In genomic region chr3:155308831-155309230, GRCh38 we compare ENCODE assay signal across 2 cellular contexts.
TF ChIP-seq lines count a peak whose summit lies in the region.

No MANE protein-coding gene starts in this region.

TF ChIP-seq in GM23338, 12 proteins besides CTCF, POLR2A, EP300 and RAD21:
- TF ChIP-seq STAT1 (IDR thresholded peaks at IDR 0.05; ENCODE audit: unreplicated experiment) (no peak), POLR2AphosphoS5 (IDR thresholded peaks at IDR 0.05; ENCODE audit: low read depth) (no peak), JUNB (IDR thresholded peaks at IDR 0.05; ENCODE audit: unreplicated experiment) (no peak), ZNF114 (CRISPR knock-in tag; IDR thresholded peaks at IDR 0.05) (no peak), NANOG (IDR thresholded peaks at IDR 0.05; ENCODE audit: borderline replicate concordance) (no peak), ETS1 (IDR thresholded peaks at IDR 0.05) (no peak), CREB1 (CRISPR knock-in tag; IDR thresholded peaks at IDR 0.05; ENCODE audit: low read depth) (no peak), ZNF331 (CRISPR knock-in tag; IDR thresholded peaks at IDR 0.05; ENCODE audit: low read depth) (no peak), EZH2 (IDR thresholded peaks at IDR 0.05; ENCODE audit: low read depth, unreplicated experiment) (no peak)
TF ChIP-seq in GM23338: peak in this region for 0.

TF ChIP-seq in H1, 55 proteins besides CTCF, POLR2A, EP300 and RAD21:
- TF ChIP-seq RBBP5 (IDR thresholded peaks at IDR 0.05; ENCODE audit: borderline replicate concordance, low read depth, low read length) (no peak), CEBPB (IDR thresholded peaks at IDR 0.05; ENCODE audit: low read depth, low read length) (0 out of 2 replicates have a peak, but pooled peaks have one; percentile 31)
